Comparison of ENCODE assay signal across 8 cellular contexts in the genomic region with DNA sequence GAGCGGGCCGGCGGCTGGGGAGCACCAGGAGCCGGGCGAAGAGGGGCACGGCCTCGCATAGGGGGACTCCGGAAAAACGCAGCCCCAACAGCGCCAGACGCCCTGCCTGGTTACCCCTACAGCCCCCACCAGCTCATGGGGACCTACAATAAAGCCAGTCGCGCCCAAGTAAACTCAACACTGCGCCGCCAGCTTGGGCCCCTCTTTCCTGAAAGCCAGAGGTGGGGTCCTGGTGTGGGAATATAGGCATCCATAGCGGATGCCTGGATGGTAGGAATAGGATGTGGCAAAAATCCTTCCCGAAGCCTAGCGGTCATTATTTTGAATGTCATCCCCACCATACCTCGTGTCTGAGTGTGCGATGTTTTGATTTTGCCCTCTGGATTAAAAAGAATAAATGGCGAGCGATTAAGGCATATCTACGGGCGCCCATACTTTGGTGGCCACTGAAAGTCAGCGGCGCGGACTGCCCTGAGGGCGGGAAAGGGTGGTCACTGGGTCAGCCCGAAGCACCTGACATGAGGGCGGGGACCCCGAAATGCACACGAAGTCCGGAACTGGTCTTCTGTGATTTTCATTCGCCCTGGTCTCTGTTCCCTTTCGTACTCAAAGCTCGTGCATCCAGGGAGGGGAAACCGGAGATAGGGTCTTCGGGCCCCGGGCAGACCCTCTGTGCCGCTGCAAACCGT. TPM values are rescaled to one million over a fixed set of nuclear protein-coding genes. Genes with fewer than 3 reads are reported as not detected.
A peak's percentile ranks its signal among the peaks of the same experiment; 100 is the strongest.
DNase-seq lines count a peak whose midpoint lies in the region; ATAC-seq, FAIRE-seq and TF ChIP-seq lines count a peak whose summit lies in the region.

A gene with protein sequence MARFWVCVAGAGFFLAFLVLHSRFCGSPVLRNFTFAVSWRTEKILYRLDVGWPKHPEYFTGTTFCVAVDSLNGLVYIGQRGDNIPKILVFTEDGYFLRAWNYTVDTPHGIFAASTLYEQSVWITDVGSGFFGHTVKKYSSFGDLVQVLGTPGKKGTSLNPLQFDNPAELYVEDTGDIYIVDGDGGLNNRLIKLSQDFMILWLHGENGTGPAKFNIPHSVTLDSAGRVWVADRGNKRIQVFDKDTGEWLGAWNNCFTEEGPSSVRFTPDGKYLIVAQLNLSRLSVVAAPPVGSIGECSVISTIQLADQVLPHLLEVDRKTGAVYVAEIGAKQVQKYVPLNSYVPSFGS (plus strand): TSS at position 577 of the 689 bp plus-strand sequence. CDS start 184 bp downstream, outside the sequence.
A gene (minus strand): TSS at position 210 of the 689 bp plus-strand sequence. CDS start 847 bp downstream, outside the sequence.

- no peaks in the 10 kb centered on the region for H3K9me3 Mint-ChIP-seq in CD4-positive, alpha-beta T cell

- H3K36me3 Mint-ChIP-seq in CD4-positive, alpha-beta T cell (ENCODE audit: low read depth): peaks cover 37% of the 10 kb centered on the region

- H3K79me2 ChIP-seq in H1 (ENCODE audit: control insufficient read depth in 1 of 2, insufficient read depth in 2 of 2, low read length in 2 of 2): peaks cover 35 to 57% of the 10 kb centered on the region in 2 experiments

- no peak within 1 kb of the TSS for H2AK5ac ChIP-seq in H1 (ENCODE audit: low read depth, low read length)
- no peak within 1 kb of the TSS for H2AK5ac ChIP-seq in mesenchymal stem cell (ENCODE audit: low read length, severe bottlenecking)

- peak within 1 kb of the TSS; percentile 18 for H2BK120ac ChIP-seq in H1 (replicated peaks; ENCODE audit: low read depth, low read length)
- peak within 1 kb of the TSS; percentile 82 for H2BK120ac ChIP-seq in mesenchymal stem cell (ENCODE audit: low read depth, low read length)

- H2BK5ac ChIP-seq in H1 (ENCODE audit: low read depth, low read length) (peak within 1 kb of the TSS; percentile 85), mesenchymal stem cell (ENCODE audit: low read depth, low read length, poor library complexity, severe bottlenecking) (peak within 1 kb of the TSS; percentile 14)

- H3K79me1 ChIP-seq in H1 (ENCODE audit: low read depth, low read length) (no peaks in the 10 kb centered on the region), mesenchymal stem cell (replicated peaks; ENCODE audit: low read length, poor library complexity, severe bottlenecking) (peaks cover 7% of the 10 kb centered on the region)

- H2AFZ ChIP-seq in H1 (ENCODE audit: low read length): peak within 1 kb of the TSS; percentile 83
- H2AFZ ChIP-seq in mesenchymal stem cell (ENCODE audit: low read depth, low read length): peak within 1 kb of the TSS; percentile 97

- 1% methylated on average over 40 of the region's 41 CpGs; no CpG with 5 or more reads in 1 of the 2 experiments for WGBS in H1 (ENCODE audit: extremely low coverage in 1 of 2, insufficient coverage in 1 of 2, insufficient read length in 1 of 2, insufficient replicate concordance in 2 of 2, low coverage in 1 of 2, low lambda C conversion rate in 2 of 2, missing lambda C conversion rate in 1 of 2), 2 experiments
- WGBS in mesenchymal stem cell: under 1% methylated on average over 33 of the region's 41 CpGs

- intact Hi-C loops in CD4-positive, alpha-beta T cell (cut with DNase I, micrococcal nuclease): loop anchor here (5.0 to 10.0 kb wide), 3 partner anchors 619 to 1983 kb away; a partner anchor contains a TSS

- H3K4ac ChIP-seq in H1 (replicated peaks; ENCODE audit: insufficient read length, low read depth, low read length): peak within 1 kb of the TSS; percentile 54
- peak within 1 kb of the TSS; percentile 57 to 91 for H3K4ac ChIP-seq in mesenchymal stem cell (ENCODE audit: low read depth in 1 of 2, low read length in 2 of 2)

- TF ChIP-seq EP300 in H1 (IDR thresholded peaks at IDR 0.05; ENCODE audit: borderline replicate concordance in 1 of 2, low read depth in 2 of 2, low read length in 2 of 2): no peak

- H3K36me3 ChIP-seq in H1 (ENCODE audit: control insufficient read depth in 2 of 4, insufficient read depth in 4 of 4, low read length in 3 of 4): peaks cover 0 to 2% (median 0%) of the 10 kb centered on the region in 4 experiments; a peak in 2 of 8 replicates
- peaks cover 0 to 4% of the 10 kb centered on the region in 2 experiments for H3K36me3 ChIP-seq in mesenchymal stem cell (ENCODE audit: control insufficient read depth in 1 of 2, insufficient read depth in 2 of 2, low read depth in 1 of 2, low read length in 2 of 2)

- no peak for TF ChIP-seq CTCF in CD4-positive, alpha-beta T cell (IDR thresholded peaks at IDR 0.05)
- no peak for TF ChIP-seq CTCF in H1 (IDR thresholded peaks at IDR 0.05; ENCODE audit: control extremely low read depth in 1 of 3, insufficient read depth in 1 of 3, low read depth in 1 of 3, low read length in 3 of 3)

- H4K8ac ChIP-seq in H1 (ENCODE audit: extremely low read depth, insufficient read depth, low read length) (peak within 1 kb of the TSS; percentile 94; the same call in 1 of the 2 replicates), mesenchymal stem cell (ENCODE audit: low read length) (peak within 1 kb of the TSS; percentile 93)

- H2BK15ac ChIP-seq in H1 (ENCODE audit: low read length) (peak within 1 kb of the TSS; percentile 63; the same call in 1 of the 2 replicates), mesenchymal stem cell (ENCODE audit: low read depth, poor library complexity, severe bottlenecking) (peak within 1 kb of the TSS; percentile 80)

- H3K23ac ChIP-seq in H1 (ENCODE audit: insufficient read length): no peak within 1 kb of the TSS
- H3K23ac ChIP-seq in mesenchymal stem cell (ENCODE audit: low read length in 2 of 2): peak within 1 kb of the TSS in 1 of 2 experiments; percentile 93

- peak within 1 kb of the TSS; percentile 95 for H3K4me3 Mint-ChIP-seq in CD4-positive, alpha-beta T cell

- H3K4me1 ChIP-seq in H1 (replicated peaks in 1 of 4; ENCODE audit: control insufficient read depth in 3 of 4, insufficient read depth in 4 of 4, low read length in 3 of 4) (peaks cover 0 to 10% (median under 1%) of the 10 kb centered on the region in 4 experiments; a peak in 4 of 7 replicates), mesenchymal stem cell (ENCODE audit: control insufficient read depth, insufficient read depth, low read depth, low read length) (peaks cover 2% of the 10 kb centered on the region)

- CTCF ChIA-PET in CD4-positive, alpha-beta T cell (lab: Charles Lee): no interaction called here
- CTCF ChIA-PET in H1 (lab: Charles Lee; ENCODE audit: partially characterized antibody): interaction anchor here (1.1 to 1.6 kb wide), 6 partner anchors 9 to 61 kb away, joined by 3 to 8 read pairs (median 4); no protein-coding TSS in a partner anchor

- peaks cover 3 to 9% of the 10 kb centered on the region in 2 experiments for H4K20me1 ChIP-seq in H1 (replicated peaks in 1 of 2; ENCODE audit: control insufficient read depth in 1 of 2, insufficient read depth in 2 of 2, low read length in 2 of 2)

- peak within 1 kb of the TSS; percentile 85 to 97 (median 92) for H3K9ac ChIP-seq in H1 (replicated peaks in 1 of 4; ENCODE audit: extremely low read depth in 1 of 4, low read depth in 3 of 4, low read length in 3 of 4)
- H3K9ac ChIP-seq in mesenchymal stem cell (ENCODE audit: low read length): peak within 1 kb of the TSS; percentile 92

- H3K4me1 Mint-ChIP-seq in CD4-positive, alpha-beta T cell (ENCODE audit: low read depth): peaks cover 89% of the 10 kb centered on the region

- peak within 1 kb of the TSS; percentile 68 for H3K18ac ChIP-seq in H1 (ENCODE audit: extremely low read depth, low read length)
- peak within 1 kb of the TSS; percentile 75 to 89 for H3K18ac ChIP-seq in mesenchymal stem cell (ENCODE audit: low read depth in 1 of 2, low read length in 2 of 2)

- H2BK20ac ChIP-seq in H1 (ENCODE audit: low read length): peak within 1 kb of the TSS; percentile 57; the same call in 1 of the 2 replicates

- H4K5ac ChIP-seq in H1 (ENCODE audit: insufficient read length, low read depth, low read length): peak within 1 kb of the TSS; percentile 92

- H3K4me2 ChIP-seq in H1 (ENCODE audit: insufficient read depth in 1 of 2, low read depth in 2 of 2, low read length in 2 of 2) (peak within 1 kb of the TSS; percentile 79 to 81), mesenchymal stem cell (ENCODE audit: low read length, poor library complexity, severe bottlenecking) (peak within 1 kb of the TSS; percentile 61)

- peak within 1 kb of the TSS; percentile 64 for H3K27ac ChIP-seq in CD4-positive, alpha-beta T cell (ENCODE audit: low read depth, low read length)
- peak within 1 kb of the TSS; percentile 76 for H3K27ac ChIP-seq in H1 (ENCODE audit: low read depth, low read length)
- peak within 1 kb of the TSS; percentile 76 for H3K27ac ChIP-seq in mesenchymal stem cell (ENCODE audit: low read length, poor library complexity, severe bottlenecking)

- peak within 1 kb of the TSS; percentile 84 for H4K91ac ChIP-seq in H1 (replicated peaks; ENCODE audit: insufficient read length, low read length)
- H4K91ac ChIP-seq in mesenchymal stem cell (ENCODE audit: low read length): peak within 1 kb of the TSS; percentile 83

- FAIRE-seq in H1 (lab: Jason Lieb, UNC): peak; percentile 58

- no peaks in the 10 kb centered on the region for H3K27me3 ChIP-seq in CD4-positive, alpha-beta T cell (ENCODE audit: control insufficient read depth, insufficient read depth, low read length)
- H3K27me3 ChIP-seq in H1 (replicated peaks in 1 of 4; ENCODE audit: control insufficient read depth in 3 of 4, extremely low read depth in 1 of 4, insufficient read depth in 3 of 4, low read length in 3 of 4) (no peaks in the 10 kb centered on the region; a peak in 1 of 7 replicates), mesenchymal stem cell (ENCODE audit: control insufficient read depth in 1 of 2, insufficient read depth in 1 of 2, low read length in 2 of 2) (no peaks in the 10 kb centered on the region)

- peak within 1 kb of the TSS; percentile 91 for H3K56ac ChIP-seq in H1 (replicated peaks; ENCODE audit: insufficient read length, low read depth, low read length)

- POLR2A ChIA-PET in CD4-positive, alpha-beta T cell (lab: Charles Lee): interaction anchor here (0.6 to 2.7 kb wide), 7 partner anchors 10 to 1884 kb away, joined by 3 to 11 read pairs (median 4); a partner anchor contains a TSS
- POLR2A ChIA-PET in H1 (lab: Charles Lee; ENCODE audit: partially characterized antibody): interaction anchor here (0.9 to 5.4 kb wide), 12 partner anchors 9 to 51 kb away, joined by 3 to 73 read pairs (median 6); no protein-coding TSS in a partner anchor

- TF ChIP-seq POLR2A in H1 (IDR thresholded peaks at IDR 0.05; ENCODE audit: control extremely low read depth in 1 of 2, low read depth in 2 of 2, low read length in 2 of 2): peak; percentile 73 to 91

- no peaks in the 10 kb centered on the region for H3K9me3 ChIP-seq in CD4-positive, alpha-beta T cell (ENCODE audit: control insufficient read depth, low read length)
- no peaks in the 10 kb centered on the region for H3K9me3 ChIP-seq in H1 (ENCODE audit: insufficient read depth in 2 of 2, low read depth in 1 of 2, low read length in 1 of 2)
- no peaks in the 10 kb centered on the region for H3K9me3 ChIP-seq in mesenchymal stem cell (ENCODE audit: control insufficient read depth, low read length)

- H3K14ac ChIP-seq in H1 (ENCODE audit: insufficient read length): no peak within 1 kb of the TSS
- H3K14ac ChIP-seq in mesenchymal stem cell (ENCODE audit: low read length in 2 of 2): peak within 1 kb of the TSS; percentile 57

- H3K23me2 ChIP-seq in H1 (ENCODE audit: low read depth, low read length): peaks cover 12% of the 10 kb centered on the region

- peak; percentile 76 for ATAC-seq in CD4-positive, alpha-beta T cell (ENCODE audit: poor library complexity)
- peak; percentile 66 for ATAC-seq in GM19463 (IDR thresholded peaks at IDR 0.05; ENCODE audit: unreplicated experiment)

- no peak within 1 kb of the TSS; the same call in 1 of the 2 replicates for H2BK12ac ChIP-seq in H1 (ENCODE audit: low read depth, low read length)
- peak within 1 kb of the TSS in 1 of 2 experiments; percentile 78 for H2BK12ac ChIP-seq in mesenchymal stem cell (ENCODE audit: low read length in 2 of 2)

- H3K27me3 Mint-ChIP-seq in CD4-positive, alpha-beta T cell: no peaks in the 10 kb centered on the region

- peak; percentile 65 to 80 (median 74) for DNase-seq in CD4-positive, alpha-beta T cell
- DNase-seq in HS-27A (ENCODE audit: low read depth) (peak; percentile 72), NOMO-1 treated with DMSO at 0.1 percent for 48 hours (lab: John Stamatoyannopoulos, UW; ENCODE audit: unreplicated experiment) (peak; percentile 89), H1 (ENCODE audit: low read depth in 1 of 2, low spot score in 2 of 2) (peak; percentile 66 to 89), mesenchymal stem cell (peak; percentile 89)
- DNase-seq in activated CD8-positive, alpha-beta memory T cell treated with anti-CD3 and anti-CD28 coated beads for 48 hours (ENCODE audit: low read depth in 2 of 3, low spot score in 2 of 3): peak; percentile 64 to 77 (median 72)
- peak; percentile 67 for DNase-seq in stimulated activated CD8-positive, alpha-beta memory T cell treated with anti-CD3 and anti-CD28 coated beads, Interleukin-12 subunit alpha, Interleukin-12 subunit beta, amount 100 ng/mL, for 4 hours (ENCODE audit: low read depth)

- peak within 1 kb of the TSS; percentile 98 for H3K27ac Mint-ChIP-seq in CD4-positive, alpha-beta T cell

- TF ChIP-seq RAD21 in H1 (IDR thresholded peaks at IDR 0.05 in 1 of 2, conservative IDR thresholded peaks at IDR 0.05 in 1 of 2; ENCODE audit: low read depth in 2 of 2, low read length in 2 of 2): no peak

- peak within 1 kb of the TSS; percentile 94 to 99 (median 96) for H3K4me3 ChIP-seq in H1 (ENCODE audit: extremely low read depth in 1 of 4, insufficient read depth in 2 of 4, low read depth in 3 of 4, low read length in 4 of 4)
- peak within 1 kb of the TSS; percentile 96 to 98 for H3K4me3 ChIP-seq in mesenchymal stem cell (ENCODE audit: insufficient read depth in 1 of 2, low read depth in 1 of 2, low read length in 2 of 2)

RNA-seq across cellular contexts. Expression of the first gene that starts in this region (rescaled TPM):
- total RNA-seq in CD4-positive, alpha-beta T cell: 1 to 10 TPM; 3.9 to 5.9 TPM
- total RNA-seq in H1 (2021; fragmentation: NEBNext Ultra II Directional; extraction: Animal tissue kit (Norgen Biotek cat#: 25700)): 12.4 and 13.1 TPM in 2 replicates
- 11.4 and 16.9 TPM in 2 replicates for polyA plus RNA-seq in H1 (2011; rRNA removed)
- 15.5 TPM for polyA plus RNA-seq in H1 (2011; cell fraction: cytosol; rRNA removed)
- 9.4 TPM for polyA plus RNA-seq in H1 (2011; cell fraction: nucleus; rRNA removed)
- 10.5 to 14.6 TPM (median 11.1 TPM) in 4 replicates for polyA plus RNA-seq in H1 (2012, experiment 1 of 2)
- polyA plus RNA-seq in H1 (2012, experiment 2 of 2): 1.1 TPM
- polyA plus RNA-seq in H1 (2013, experiment 1 of 2): 12.1 TPM
- polyA plus RNA-seq in H1 (2013, experiment 2 of 2): 12.4 TPM
- 10.4 and 17.9 TPM in 2 replicates for polyA minus RNA-seq in H1 (2011; rRNA and poly(A)+ RNA removed)
- 8.4 TPM for polyA minus RNA-seq in H1 (2011; cell fraction: cytosol; rRNA and poly(A)+ RNA removed)
- 23.9 TPM for polyA minus RNA-seq in H1 (2011; cell fraction: nucleus; rRNA and poly(A)+ RNA removed)
- 11.7 TPM for polyA plus RNA-seq in mesenchymal stem cell (2013, experiment 1 of 2)
- polyA plus RNA-seq in mesenchymal stem cell (2013, experiment 2 of 2): 11.3 TPM

RNA-seq across cellular contexts. Expression of the second gene that starts in this region (rescaled TPM):
- total RNA-seq in CD4-positive, alpha-beta T cell: 10 to 100 TPM; 29.3 to 35.3 TPM
- total RNA-seq in H1 (2021; fragmentation: NEBNext Ultra II Directional; extraction: Animal tissue kit (Norgen Biotek cat#: 25700)): 98.6 and 116 TPM in 2 replicates
- 90.7 and 99.2 TPM in 2 replicates for polyA plus RNA-seq in H1 (2011; rRNA removed)
- polyA plus RNA-seq in H1 (2011; cell fraction: cytosol; rRNA removed): 41.0 TPM
- polyA plus RNA-seq in H1 (2011; cell fraction: nucleus; rRNA removed): 65.8 TPM
- polyA plus RNA-seq in H1 (2012, experiment 1 of 2): 47.9 to 82.0 TPM (median 58.7 TPM) in 4 replicates
- 19.8 TPM for polyA plus RNA-seq in H1 (2012, experiment 2 of 2)
- polyA plus RNA-seq in H1 (2013, experiment 1 of 2): 82.2 TPM
- 80.4 TPM for polyA plus RNA-seq in H1 (2013, experiment 2 of 2)
- polyA minus RNA-seq in H1 (2011; rRNA and poly(A)+ RNA removed): 46.5 and 56.7 TPM in 2 replicates
- 47.6 TPM for polyA minus RNA-seq in H1 (2011; cell fraction: cytosol; rRNA and poly(A)+ RNA removed)
- 83.0 TPM for polyA minus RNA-seq in H1 (2011; cell fraction: nucleus; rRNA and poly(A)+ RNA removed)
- 31.7 TPM for polyA plus RNA-seq in mesenchymal stem cell (2013, experiment 1 of 2)
- 30.4 TPM for polyA plus RNA-seq in mesenchymal stem cell (2013, experiment 2 of 2)

Comparison
In these comparisons a context has a peak if more than half of its experiments do, and no peak if none do; other contexts are left out.
1. Peak in every context shown above with its lines: DNase-seq, ATAC-seq, H3K4me3 ChIP-seq and H3K27ac ChIP-seq.